11 cellular contexts compared by ENCODE assay signal in the genomic region with DNA sequence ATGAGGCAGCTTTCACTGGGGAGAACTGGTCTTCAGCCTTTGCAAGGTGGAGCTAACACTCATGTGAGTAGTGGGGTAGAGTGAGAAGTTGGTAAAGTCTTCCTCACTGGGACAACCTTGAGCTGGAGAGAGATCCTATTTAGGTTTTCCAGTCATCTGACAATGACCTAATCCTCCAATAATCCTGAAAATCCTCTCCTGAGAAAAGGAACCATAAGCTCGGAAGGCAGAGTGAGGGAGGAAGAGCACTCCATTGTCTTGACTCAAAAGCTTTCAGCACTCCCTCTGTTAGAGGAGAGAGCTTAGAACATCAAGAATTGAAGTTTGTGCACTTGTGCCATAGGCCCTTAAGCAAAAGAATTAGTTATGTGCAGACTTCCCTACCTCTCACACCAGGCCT.
DNase-seq lines count a peak whose midpoint lies in the region; ATAC-seq and TF ChIP-seq lines count a peak whose summit lies in the region.
"Had no signal": no experiment of that assay in that cellular context is flagged by ENCODE, and none has a peak within 500 bp of the region (broad histone marks: within the 10 kb centered on the region; RNA-seq: fewer than 3 reads in every experiment).

No MANE protein-coding gene starts in this region.

- ATAC-seq in GM19324 (IDR thresholded peaks at IDR 0.05; ENCODE audit: low FRiP score, unreplicated experiment) (no peak), GM18907 (IDR thresholded peaks at IDR 0.05; ENCODE audit: unreplicated experiment) (no peak)

- H3K27me3 Mint-ChIP-seq in brain: peaks cover 7% of the 10 kb centered on the region
- no peaks in the 10 kb centered on the region for H3K27me3 Mint-ChIP-seq in activated T-helper 1 cell treated with anti-CD3 and anti-CD28 coated beads, Interleukin-12 subunit alpha, Interleukin-12 subunit beta, Interleukin-2, Interleukin-4 antibody, amounts not matched to agents 30 ng/mL and 10 ng/mL and 1 ng/mL, durations not matched to agents 14 hours and 24 hours and 36 hours (ENCODE audit: insufficient read depth)
- H3K27me3 Mint-ChIP-seq: activated CD4-positive, alpha-beta T cell treated with anti-CD3 and anti-CD28 coated beads, Interleukin-2, amount 10 ng/mL, durations not matched to agents 24 days and 14 days had no signal

- DNase-seq in A172 (ENCODE audit: low spot score) (peak; percentile 65), HT1080 (ENCODE audit: low read depth) (peak; percentile 64), myocyte (ENCODE audit: low read depth) (peak; percentile 48), G401 (ENCODE audit: low spot score) (no peak)
- DNase-seq in activated T-helper 1 cell treated with anti-CD3 and anti-CD28 coated beads, Interleukin-12 subunit alpha, Interleukin-12 subunit beta, Interleukin-2, Interleukin-4 antibody, amounts not matched to agents 30 ng/mL and 10 ng/mL and 1 ng/mL, durations not matched to agents 14 hours and 24 hours and 36 hours (ENCODE audit: low spot score): no peak
- DNase-seq: activated CD4-positive, alpha-beta T cell treated with anti-CD3 and anti-CD28 coated beads, Interleukin-2, amount 10 ng/mL, durations not matched to agents 24 days and 14 days; NCI-H1092; stimulated activated CD4-positive, alpha-beta T cell treated with anti-CD3 and anti-CD28 coated beads, Interleukin-4, amount 100 ng/mL, for 4 hours had no signal

- no peak overlapping the region for H3K4me3 Mint-ChIP-seq in brain
- no peak overlapping the region for H3K4me3 Mint-ChIP-seq in activated T-helper 1 cell treated with anti-CD3 and anti-CD28 coated beads, Interleukin-12 subunit alpha, Interleukin-12 subunit beta, Interleukin-2, Interleukin-4 antibody, amounts not matched to agents 30 ng/mL and 10 ng/mL and 1 ng/mL, durations not matched to agents 14 hours and 24 hours and 36 hours
- H3K4me3 Mint-ChIP-seq: activated CD4-positive, alpha-beta T cell treated with anti-CD3 and anti-CD28 coated beads, Interleukin-2, amount 10 ng/mL, durations not matched to agents 24 days and 14 days had no signal

- H3K4me1 Mint-ChIP-seq in brain: peaks cover 30% of the 10 kb centered on the region
- peaks cover 22% of the 10 kb centered on the region for H3K4me1 Mint-ChIP-seq in activated T-helper 1 cell treated with anti-CD3 and anti-CD28 coated beads, Interleukin-12 subunit alpha, Interleukin-12 subunit beta, Interleukin-2, Interleukin-4 antibody, amounts not matched to agents 30 ng/mL and 10 ng/mL and 1 ng/mL, durations not matched to agents 14 hours and 24 hours and 36 hours (ENCODE audit: low read depth)

- in situ Hi-C loops in G401 (cut with HindIII; ENCODE audit: low sequenced_read_pairs): no loop called here

- intact Hi-C loops in activated T-helper 1 cell treated with anti-CD3 and anti-CD28 coated beads, Interleukin-12 subunit alpha, Interleukin-12 subunit beta, Interleukin-2, Interleukin-4 antibody, amounts not matched to agents 30 ng/mL and 10 ng/mL and 1 ng/mL, durations not matched to agents 14 hours and 24 hours and 36 hours (cut with micrococcal nuclease): no loop called here

- peaks cover 23% of the 10 kb centered on the region for H3K36me3 Mint-ChIP-seq in brain
- H3K36me3 Mint-ChIP-seq in activated T-helper 1 cell treated with anti-CD3 and anti-CD28 coated beads, Interleukin-12 subunit alpha, Interleukin-12 subunit beta, Interleukin-2, Interleukin-4 antibody, amounts not matched to agents 30 ng/mL and 10 ng/mL and 1 ng/mL, durations not matched to agents 14 hours and 24 hours and 36 hours (ENCODE audit: low read depth): no peaks in the 10 kb centered on the region

- TF ChIP-seq CTCF in brain (conservative IDR thresholded peaks at IDR 0.05): no peak

- peaks cover 0 to 5% (median 0%) of the 10 kb centered on the region in 5 experiments for H3K9me3 Mint-ChIP-seq in brain
- peaks cover 9% of the 10 kb centered on the region for H3K9me3 Mint-ChIP-seq in activated T-helper 1 cell treated with anti-CD3 and anti-CD28 coated beads, Interleukin-12 subunit alpha, Interleukin-12 subunit beta, Interleukin-2, Interleukin-4 antibody, amounts not matched to agents 30 ng/mL and 10 ng/mL and 1 ng/mL, durations not matched to agents 14 hours and 24 hours and 36 hours
- H3K9me3 Mint-ChIP-seq: activated CD4-positive, alpha-beta T cell treated with anti-CD3 and anti-CD28 coated beads, Interleukin-2, amount 10 ng/mL, durations not matched to agents 24 days and 14 days had no signal

- peak overlapping the region in 4 of 5 experiments; percentile 14 to 87 (median 68) for H3K27ac Mint-ChIP-seq in brain
- no peak overlapping the region for H3K27ac Mint-ChIP-seq in activated T-helper 1 cell treated with anti-CD3 and anti-CD28 coated beads, Interleukin-12 subunit alpha, Interleukin-12 subunit beta, Interleukin-2, Interleukin-4 antibody, amounts not matched to agents 30 ng/mL and 10 ng/mL and 1 ng/mL, durations not matched to agents 14 hours and 24 hours and 36 hours
- H3K27ac Mint-ChIP-seq: activated CD4-positive, alpha-beta T cell treated with anti-CD3 and anti-CD28 coated beads, Interleukin-2, amount 10 ng/mL, durations not matched to agents 24 days and 14 days had no signal

Comparison
In these comparisons a context has a peak if more than half of its experiments do, and no peak if none do; other contexts are left out.
1. DNase-seq: peak in A172 (single experiment), HT1080 (single experiment) and myocyte (single experiment); none in G401 (single experiment) and activated T-helper 1 cell treated with anti-CD3 and anti-CD28 coated beads, Interleukin-12 subunit alpha, Interleukin-12 subunit beta, Interleukin-2, Interleukin-4 antibody, amounts not matched to agents 30 ng/mL and 10 ng/mL and 1 ng/mL, durations not matched to agents 14 hours and 24 hours and 36 hours (single experiment).